Comparison of ENCODE assay signal across 16 cellular contexts in the genomic region with DNA sequence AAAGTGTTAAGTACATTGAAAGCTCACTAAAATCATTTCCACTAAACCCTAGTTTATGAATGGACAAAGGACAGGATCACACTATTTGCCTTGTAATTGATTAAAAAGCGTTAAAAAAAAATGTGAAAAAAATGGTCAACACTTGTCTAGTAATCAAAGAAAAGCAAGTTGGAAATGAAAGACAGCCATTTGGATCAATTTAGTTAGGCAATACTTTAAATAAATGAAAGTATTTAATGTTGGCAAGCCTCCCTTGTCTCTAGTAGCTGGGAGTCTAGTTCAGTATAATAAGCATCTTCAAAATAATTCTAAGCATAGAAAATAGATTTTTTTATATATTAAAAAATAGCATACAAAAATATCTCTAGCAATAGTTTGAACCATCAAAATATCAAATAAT. TPM values are rescaled to one million over a fixed set of nuclear protein-coding genes. Genes with fewer than 3 reads are reported as not detected.
DNase-seq lines count a peak whose midpoint lies in the region; ATAC-seq and TF ChIP-seq lines count a peak whose summit lies in the region.
"Had no signal": no experiment of that assay in that cellular context is flagged by ENCODE, and none has a peak within 500 bp of the region (broad histone marks: within the 10 kb centered on the region; RNA-seq: fewer than 3 reads in every experiment).

No MANE protein-coding gene starts in this region.

- peak overlapping the region; percentile 44 for H3K9ac ChIP-seq in parathyroid adenoma
- H3K9ac ChIP-seq: GM23248 had no signal

- TF ChIP-seq CTCF in RWPE2 (IDR thresholded peaks at IDR 0.05; ENCODE audit: poor library complexity, severe bottlenecking), result no peak
- no peak for TF ChIP-seq CTCF in parathyroid adenoma (IDR thresholded peaks at IDR 0.05)
- no peak for TF ChIP-seq CTCF in thyroid gland (IDR thresholded peaks at IDR 0.05)

- H3K4me1 ChIP-seq in RWPE2 (ENCODE audit: insufficient read depth, poor library complexity, severe bottlenecking) (peaks cover 25% of the 10 kb centered on the region), parathyroid adenoma (no peaks in the 10 kb centered on the region), thyroid gland (no peaks in the 10 kb centered on the region)

- H3K79me2 ChIP-seq in parathyroid adenoma, result no peaks in the 10 kb centered on the region

- no peak overlapping the region for H3K4me3 ChIP-seq in RWPE2 (ENCODE audit: severe bottlenecking)
- H3K4me3 ChIP-seq in parathyroid adenoma (ENCODE audit: low read depth, low read length), result no peak overlapping the region
- no peak overlapping the region for H3K4me3 ChIP-seq in thyroid gland (replicated peaks in 1 of 3)
- H3K4me3 ChIP-seq: GM23248 had no signal

- no peak overlapping the region for H3K4me2 ChIP-seq in parathyroid adenoma (ENCODE audit: low read length)

- peak overlapping the region; percentile 46 for H3K27ac ChIP-seq in RWPE2 (ENCODE audit: poor library complexity, severe bottlenecking)
- no peak overlapping the region for H3K27ac ChIP-seq in parathyroid adenoma
- H3K27ac ChIP-seq in thyroid gland, result no peak overlapping the region
- H3K27ac ChIP-seq: GM23248 had no signal

- H2AFZ ChIP-seq in parathyroid adenoma, result no peak overlapping the region
- H2AFZ ChIP-seq: GM23248 had no signal

- ATAC-seq in RWPE2 (ENCODE audit: low read depth), result no peak

- H3K27me3 ChIP-seq in RWPE2 (ENCODE audit: insufficient read depth, poor library complexity, severe bottlenecking) (no peaks in the 10 kb centered on the region), parathyroid adenoma (ENCODE audit: control insufficient read depth, insufficient read depth, low read length) (no peaks in the 10 kb centered on the region), thyroid gland (no peaks in the 10 kb centered on the region)

- DNase-seq in RWPE2 (ENCODE audit: low spot score) (no peak), fibroblast of peridontal ligament (ENCODE audit: extremely low read depth) (peak; percentile 39), hippocampal formation (lab: John Stamatoyannopoulos, UW) (no peak), thyroid gland (no peak), activated gamma-delta T cell treated with Interleukin-2 at 50 U/mL for 16 hours (no peak)
- DNase-seq: C1 segment of cervical spinal cord; Calu3; CD4-positive, alpha-beta memory T cell; COR-L47; DMS53; DMS79 treated with DMSO at 0.1 percent for 48 hours; GF-D8; GM23248; H7; HCEC 1CT had no signal

- H3K9me3 ChIP-seq in RWPE2 (ENCODE audit: severe bottlenecking) (no peaks in the 10 kb centered on the region), parathyroid adenoma (ENCODE audit: control insufficient read depth, low read length) (no peaks in the 10 kb centered on the region), thyroid gland (no peaks in the 10 kb centered on the region)

- intact Hi-C loops in thyroid gland (cut with DNase I), result no loop called here

- TF ChIP-seq POLR2A in thyroid gland (IDR thresholded peaks at IDR 0.05), result no peak

- no peaks in the 10 kb centered on the region for H3K36me3 ChIP-seq in RWPE2 (ENCODE audit: low read depth)
- H3K36me3 ChIP-seq in parathyroid adenoma (ENCODE audit: control insufficient read depth, insufficient read depth, low read length), result no peaks in the 10 kb centered on the region
- no peaks in the 10 kb centered on the region for H3K36me3 ChIP-seq in thyroid gland

- WGBS in thyroid gland, 2 donors, result 85 to 89% methylated on average over 1 of the region's 1 CpG

RNA-seq across cellular contexts. Expression of gene CNIH1, which starts 14.2 kb away (rescaled TPM):
- 100 to 1,000 TPM in 3 of 4 donors, 10 to 100 TPM in 1; 52.0 to 167 (median 108) TPM for total RNA-seq in thyroid gland

RNA-seq across cellular contexts. Expression of gene GMFB, which starts 33.4 kb away (rescaled TPM):
- 10 to 100 TPM; 43.9 to 73.1 (median 57.4) TPM for total RNA-seq in thyroid gland

RNA-seq across cellular contexts. Expression of gene CGRRF1, which starts 54.3 kb away (rescaled TPM):
- total RNA-seq in thyroid gland, result 10 to 100 TPM; 21.7 to 42.6 (median 25.8) TPM

RNA-seq across cellular contexts. Expression of gene CDKN3, which starts 58.6 kb away (rescaled TPM):
- total RNA-seq in thyroid gland, result 1 to 10 TPM in 3 of 4 donors, under 1 TPM in 1; 0.78 to 8.2 (median 4.9) TPM
